8 cellular contexts compared by ENCODE assay signal in the genomic region with DNA sequence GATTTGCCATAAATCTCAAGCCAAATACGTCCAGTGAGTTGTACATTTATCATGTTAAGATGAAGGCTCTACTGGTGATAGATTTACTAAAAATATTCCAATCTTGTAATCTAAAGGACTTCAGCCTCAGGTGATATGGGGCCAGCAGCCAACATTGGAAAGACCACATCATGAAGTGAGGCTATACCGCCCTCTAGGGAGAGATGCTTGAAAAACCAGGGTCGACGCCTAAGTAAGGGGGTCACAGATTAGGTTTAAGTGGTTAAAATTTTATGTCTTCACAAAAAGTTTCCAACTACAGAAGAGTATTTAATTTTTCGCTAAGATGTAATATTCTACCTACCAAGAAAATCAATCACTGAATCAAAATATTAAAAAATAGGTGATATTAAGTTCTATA. TPM values are rescaled to one million over a fixed set of nuclear protein-coding genes. Genes with fewer than 3 reads are reported as not detected.
DNase-seq lines count a peak whose midpoint lies in the region; ATAC-seq and TF ChIP-seq lines count a peak whose summit lies in the region.

No MANE protein-coding gene starts in this region.

- H2AFZ ChIP-seq in PC-3 (ENCODE audit: low read length): no peak overlapping the region

- H3K9me2 ChIP-seq in PC-3 (replicated peaks; ENCODE audit: low read length): no peaks in the 10 kb centered on the region

- peaks cover 76 to 98% of the 10 kb centered on the region in 2 donors for H3K4me1 Mint-ChIP-seq in immature natural killer cell

- TF ChIP-seq CTCF in PC-3 (conservative IDR thresholded peaks at IDR 0.05; ENCODE audit: low read depth, low read length): peak; percentile 60

- POLR2A ChIA-PET in PC-3 (lab: Charles Lee; ENCODE audit: unreplicated experiment): no interaction called here

- H3K9ac ChIP-seq in BLaER1 (no peak overlapping the region), PC-3 (ENCODE audit: low read length) (no peak overlapping the region)

- no peaks in the 10 kb centered on the region for H3K27me3 Mint-ChIP-seq in immature natural killer cell (ENCODE audit: low read depth in 3 of 3)

- H3F3A ChIP-seq in PC-3 (ENCODE audit: low read length, unreplicated experiment): peaks cover 9% of the 10 kb centered on the region

- no peak overlapping the region for H3K27ac ChIP-seq in BLaER1
- peak overlapping the region; percentile 90; the same call in 1 of the 2 replicates for H3K27ac ChIP-seq in PC-3 (ENCODE audit: low read length)

- H3K4me3 Mint-ChIP-seq in immature natural killer cell: no peak overlapping the region

- 0 out of 2 replicates have a peak, but pooled peaks cover 10% of the 10 kb centered on the region for H4K20me1 ChIP-seq in BLaER1
- H4K20me1 ChIP-seq in PC-3 (ENCODE audit: low read length): no peaks in the 10 kb centered on the region

- H3K9me3 ChIP-seq in BLaER1 (no peaks in the 10 kb centered on the region), PC-3 (ENCODE audit: low read length) (no peaks in the 10 kb centered on the region)

- peak overlapping the region in 5 of 6 donors; percentile 20 to 83 (median 49) for H3K27ac Mint-ChIP-seq in immature natural killer cell

- H3K4me2 ChIP-seq in BLaER1 (peak overlapping the region; percentile 29), PC-3 (ENCODE audit: low read length) (peak overlapping the region; percentile 50)

- H3K27me3 ChIP-seq in BLaER1 (no peaks in the 10 kb centered on the region), PC-3 (ENCODE audit: low read length) (no peaks in the 10 kb centered on the region)

- peaks cover 13% of the 10 kb centered on the region for H3K4me1 ChIP-seq in BLaER1
- H3K4me1 ChIP-seq in PC-3 (ENCODE audit: insufficient read depth, low read length): peaks cover 33% of the 10 kb centered on the region

- CTCF ChIA-PET in PC-3 (lab: Charles Lee): interaction anchor here (0.5 kb wide), 1 partner anchor 1779 kb away, joined by 3 read pairs; no protein-coding TSS in a partner anchor

- H3K36me3 ChIP-seq in BLaER1 (no peaks in the 10 kb centered on the region), PC-3 (ENCODE audit: low read depth, low read length) (no peaks in the 10 kb centered on the region)

- DNase-seq in PC-3: peak; percentile 6
- DNase-seq in immature natural killer cell: peak in 1 of 3 donors; percentile 21
- DNase-seq in foreskin melanocyte: no peak
- no peak for DNase-seq in anterior cingulate cortex (lab: John Stamatoyannopoulos, UW)
- no peak for DNase-seq in posterior vena cava (ENCODE audit: low spot score)

- H3K9me3 Mint-ChIP-seq in immature natural killer cell: no peaks in the 10 kb centered on the region

- H3K4me3 ChIP-seq in BLaER1 (no peak overlapping the region), PC-3 (ENCODE audit: low read length) (no peak overlapping the region)

- BruUV-seq in PC-3 (replicated peaks; lab: Mats Ljungman, UMichigan): no TSS peak

- ATAC-seq in GM18868 (IDR thresholded peaks at IDR 0.05; ENCODE audit: unreplicated experiment) (peak; percentile 38), PC-3 (no peak), HG03565 (IDR thresholded peaks at IDR 0.05; ENCODE audit: unreplicated experiment) (no peak)

- H3K79me2 ChIP-seq in PC-3 (ENCODE audit: low read length): peaks cover 39% of the 10 kb centered on the region

- H3K36me3 Mint-ChIP-seq in immature natural killer cell: no peaks in the 10 kb centered on the region

- intact Hi-C loops in PC-3 (cut with micrococcal nuclease): loop anchor here (10.0 kb wide), 1 partner anchor 654 kb away; no protein-coding TSS in a partner anchor
- intact Hi-C loops in posterior vena cava (cut with DNase I): loop anchor here in 1 of 2 donors (10.0 kb wide), 1 partner anchor 234 kb away; no protein-coding TSS in a partner anchor

RNA-seq across cellular contexts. Expression of a gene that starts 33.3 kb away (rescaled TPM):
- total RNA-seq in PC-3 (2014; rRNA removed): 23.1 and 38.5 TPM in 2 replicates
- polyA plus RNA-seq in immature natural killer cell: 10 to 100 TPM; 10.2 to 61.9 (median 22.9) TPM
- 10 to 100 TPM; 18.9 to 26.4 TPM for total RNA-seq in posterior vena cava
